Comparison of ENCODE assay signal across 1 cellular context in the genomic region with DNA sequence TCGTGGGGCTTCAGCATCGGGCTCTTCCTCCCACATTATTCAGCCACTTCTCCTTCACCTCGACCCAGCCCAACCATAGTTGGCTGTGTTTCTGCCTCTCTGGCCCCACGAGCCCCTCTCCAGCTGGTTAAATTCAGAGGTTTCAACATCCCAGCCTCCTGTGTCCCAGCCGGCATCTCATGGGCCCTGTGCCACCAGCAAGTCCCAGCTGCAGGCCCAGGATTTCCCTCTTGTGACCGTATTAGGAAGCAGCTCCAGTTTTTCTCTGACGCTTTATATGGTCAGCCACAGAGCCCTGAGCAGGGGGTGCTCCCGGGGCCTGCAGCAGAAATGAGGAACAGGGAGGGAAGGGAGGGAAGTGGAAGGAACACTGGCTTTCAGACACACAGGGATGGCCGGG.
TF ChIP-seq lines count a peak whose summit lies in the region.

No MANE protein-coding gene starts in this region.

TF ChIP-seq in HepG2, 621 proteins besides CTCF, POLR2A, EP300 and RAD21:
- TF ChIP-seq ZNF552 (CRISPR knock-in tag; IDR thresholded peaks at IDR 0.05; ENCODE audit: borderline replicate concordance) (no peak), HIVEP1 (CRISPR knock-in tag; IDR thresholded peaks at IDR 0.05) (no peak), ISL2 (CRISPR knock-in tag; IDR thresholded peaks at IDR 0.05) (no peak), HDAC2 (CRISPR knock-in tag; IDR thresholded peaks at IDR 0.05) (no peak), BRD4 (CRISPR knock-in tag; IDR thresholded peaks at IDR 0.05) (no peak), ZBTB7A (CRISPR knock-in tag; IDR thresholded peaks at IDR 0.05) (no peak), PHF5A (CRISPR knock-in tag; IDR thresholded peaks at IDR 0.05; ENCODE audit: low read depth, unreplicated experiment) (no peak), U2AF1 (optimal IDR thresholded peaks at IDR 0.05; ENCODE audit: low read depth, low read length) (no peak), ZNF331 (CRISPR knock-in tag; IDR thresholded peaks at IDR 0.05) (no peak), ZBTB42 (CRISPR knock-in tag; IDR thresholded peaks at IDR 0.05) (no peak), ZNF441 (CRISPR knock-in tag; IDR thresholded peaks at IDR 0.05; ENCODE audit: borderline replicate concordance) (no peak), EHMT2 (IDR thresholded peaks at IDR 0.05; ENCODE audit: borderline replicate concordance, low read depth, low read length) (no peak)
- TF ChIP-seq, protein P1, sequence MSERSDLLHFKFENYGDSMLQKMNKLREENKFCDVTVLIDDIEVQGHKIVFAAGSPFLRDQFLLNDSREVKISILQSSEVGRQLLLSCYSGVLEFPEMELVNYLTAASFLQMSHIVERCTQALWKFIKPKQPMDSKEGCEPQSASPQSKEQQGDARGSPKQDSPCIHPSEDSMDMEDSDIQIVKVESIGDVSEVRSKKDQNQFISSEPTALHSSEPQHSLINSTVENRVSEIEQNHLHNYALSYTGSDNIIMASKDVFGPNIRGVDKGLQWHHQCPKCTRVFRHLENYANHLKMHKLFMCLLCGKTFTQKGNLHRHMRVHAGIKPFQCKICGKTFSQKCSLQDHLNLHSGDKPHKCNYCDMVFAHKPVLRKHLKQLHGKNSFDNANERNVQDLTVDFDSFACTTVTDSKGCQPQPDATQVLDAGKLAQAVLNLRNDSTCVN (CRISPR knock-in tag; IDR thresholded peaks at IDR 0.05; ENCODE audit: borderline replicate concordance): no peak
- TF ChIP-seq, protein P2, sequence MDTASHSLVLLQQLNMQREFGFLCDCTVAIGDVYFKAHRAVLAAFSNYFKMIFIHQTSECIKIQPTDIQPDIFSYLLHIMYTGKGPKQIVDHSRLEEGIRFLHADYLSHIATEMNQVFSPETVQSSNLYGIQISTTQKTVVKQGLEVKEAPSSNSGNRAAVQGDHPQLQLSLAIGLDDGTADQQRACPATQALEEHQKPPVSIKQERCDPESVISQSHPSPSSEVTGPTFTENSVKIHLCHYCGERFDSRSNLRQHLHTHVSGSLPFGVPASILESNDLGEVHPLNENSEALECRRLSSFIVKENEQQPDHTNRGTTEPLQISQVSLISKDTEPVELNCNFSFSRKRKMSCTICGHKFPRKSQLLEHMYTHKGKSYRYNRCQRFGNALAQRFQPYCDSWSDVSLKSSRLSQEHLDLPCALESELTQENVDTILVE (CRISPR knock-in tag; IDR thresholded peaks at IDR 0.05): no peak
- TF ChIP-seq, protein P3, sequence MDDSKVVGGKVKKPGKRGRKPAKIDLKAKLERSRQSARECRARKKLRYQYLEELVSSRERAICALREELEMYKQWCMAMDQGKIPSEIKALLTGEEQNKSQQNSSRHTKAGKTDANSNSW (CRISPR knock-in tag; IDR thresholded peaks at IDR 0.05; ENCODE audit: borderline replicate concordance): no peak
- TF ChIP-seq, protein P4, sequence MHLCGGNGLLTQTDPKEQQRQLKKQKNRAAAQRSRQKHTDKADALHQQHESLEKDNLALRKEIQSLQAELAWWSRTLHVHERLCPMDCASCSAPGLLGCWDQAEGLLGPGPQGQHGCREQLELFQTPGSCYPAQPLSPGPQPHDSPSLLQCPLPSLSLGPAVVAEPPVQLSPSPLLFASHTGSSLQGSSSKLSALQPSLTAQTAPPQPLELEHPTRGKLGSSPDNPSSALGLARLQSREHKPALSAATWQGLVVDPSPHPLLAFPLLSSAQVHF (CRISPR knock-in tag; IDR thresholded peaks at IDR 0.05): no peak
- TF ChIP-seq, protein P5, sequence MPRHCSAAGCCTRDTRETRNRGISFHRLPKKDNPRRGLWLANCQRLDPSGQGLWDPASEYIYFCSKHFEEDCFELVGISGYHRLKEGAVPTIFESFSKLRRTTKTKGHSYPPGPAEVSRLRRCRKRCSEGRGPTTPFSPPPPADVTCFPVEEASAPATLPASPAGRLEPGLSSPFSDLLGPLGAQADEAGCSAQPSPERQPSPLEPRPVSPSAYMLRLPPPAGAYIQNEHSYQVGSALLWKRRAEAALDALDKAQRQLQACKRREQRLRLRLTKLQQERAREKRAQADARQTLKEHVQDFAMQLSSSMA (CRISPR knock-in tag; IDR thresholded peaks at IDR 0.05): no peak
- TF ChIP-seq, protein P6, sequence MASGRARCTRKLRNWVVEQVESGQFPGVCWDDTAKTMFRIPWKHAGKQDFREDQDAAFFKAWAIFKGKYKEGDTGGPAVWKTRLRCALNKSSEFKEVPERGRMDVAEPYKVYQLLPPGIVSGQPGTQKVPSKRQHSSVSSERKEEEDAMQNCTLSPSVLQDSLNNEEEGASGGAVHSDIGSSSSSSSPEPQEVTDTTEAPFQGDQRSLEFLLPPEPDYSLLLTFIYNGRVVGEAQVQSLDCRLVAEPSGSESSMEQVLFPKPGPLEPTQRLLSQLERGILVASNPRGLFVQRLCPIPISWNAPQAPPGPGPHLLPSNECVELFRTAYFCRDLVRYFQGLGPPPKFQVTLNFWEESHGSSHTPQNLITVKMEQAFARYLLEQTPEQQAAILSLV (CRISPR knock-in tag; IDR thresholded peaks at IDR 0.05; ENCODE audit: borderline replicate concordance): no peak
